ENCODE assay signal across 1 cellular context in genomic region chr10:43785252-43785651, GRCh38.
TF ChIP-seq lines count a peak whose summit lies in the region.

No MANE protein-coding gene starts in this region.

TF ChIP-seq in GM23338, 12 proteins besides CTCF, POLR2A, EP300 and RAD21 (continued from another document):
- no peak for TF ChIP-seq REST (IDR thresholded peaks at IDR 0.05; ENCODE audit: unreplicated experiment)
- TF ChIP-seq STAT1 (IDR thresholded peaks at IDR 0.05; ENCODE audit: unreplicated experiment) = no peak
- TF ChIP-seq NANOG (IDR thresholded peaks at IDR 0.05; ENCODE audit: borderline replicate concordance) = no peak
- no peak for TF ChIP-seq ETS1 (IDR thresholded peaks at IDR 0.05)
- no peak for TF ChIP-seq POLR2AphosphoS5 (IDR thresholded peaks at IDR 0.05; ENCODE audit: low read depth)
- TF ChIP-seq EZH2phosphoT487 (IDR thresholded peaks at IDR 0.05; ENCODE audit: unreplicated experiment) = no peak
